ENCODE assay signal across 8 cellular contexts in genomic region chr2:71452565-71452964, GRCh38. TPM values are rescaled to one million over a fixed set of nuclear protein-coding genes. Genes with fewer than 3 reads are reported as not detected.
DNase-seq lines count a peak whose midpoint lies in the region; ATAC-seq and TF ChIP-seq lines count a peak whose summit lies in the region.

No MANE protein-coding gene starts in this region.

- H3K4me1 ChIP-seq in naive thymus-derived CD4-positive, alpha-beta T cell (ENCODE audit: control insufficient read depth in 2 of 2, insufficient read depth in 2 of 2, low read length in 2 of 2): peaks cover 7 to 11% of the 10 kb centered on the region in 2 donors
- H3K4me1 ChIP-seq in Peyer's patch: peaks cover 0 to 32% (median 0%) of the 10 kb centered on the region in 4 donors

- H3K27ac Mint-ChIP-seq in activated naive CD4-positive, alpha-beta T cell treated with anti-CD3 and anti-CD28 coated beads, Interleukin-2, amount 50 U/mL, for 72 hours: no peak overlapping the region
- H3K27ac Mint-ChIP-seq in central memory CD8-positive, alpha-beta T cell (ENCODE audit: low read depth): peak overlapping the region; percentile 44
- no peak overlapping the region for H3K27ac Mint-ChIP-seq in naive thymus-derived CD4-positive, alpha-beta T cell

- no peaks in the 10 kb centered on the region for H3K27me3 ChIP-seq in naive thymus-derived CD4-positive, alpha-beta T cell (ENCODE audit: control insufficient read depth in 2 of 2, insufficient read depth in 2 of 2, low read length in 2 of 2)
- H3K27me3 ChIP-seq in Peyer's patch: no peaks in the 10 kb centered on the region

- POLR2A ChIA-PET in naive thymus-derived CD4-positive, alpha-beta T cell (lab: Charles Lee): no interaction called here

- H3K36me3 Mint-ChIP-seq in activated naive CD4-positive, alpha-beta T cell treated with anti-CD3 and anti-CD28 coated beads, Interleukin-2, amount 50 U/mL, for 72 hours: peaks cover 0 to 4% of the 10 kb centered on the region in 2 donors
- no peaks in the 10 kb centered on the region for H3K36me3 Mint-ChIP-seq in central memory CD8-positive, alpha-beta T cell (ENCODE audit: insufficient read depth)
- H3K36me3 Mint-ChIP-seq in naive thymus-derived CD4-positive, alpha-beta T cell: peaks cover 0 to 4% (median 0%) of the 10 kb centered on the region in 5 donors

- no peak overlapping the region for H3K4me3 ChIP-seq in naive thymus-derived CD4-positive, alpha-beta T cell (ENCODE audit: low read length)
- no peak overlapping the region for H3K4me3 ChIP-seq in Peyer's patch

- no peaks in the 10 kb centered on the region for H3K9me3 ChIP-seq in naive thymus-derived CD4-positive, alpha-beta T cell (ENCODE audit: control insufficient read depth in 2 of 3, low read length in 3 of 3)
- no peaks in the 10 kb centered on the region for H3K9me3 ChIP-seq in Peyer's patch

- H3K27me3 Mint-ChIP-seq in central memory CD8-positive, alpha-beta T cell: peaks cover 35% of the 10 kb centered on the region
- H3K27me3 Mint-ChIP-seq in naive thymus-derived CD4-positive, alpha-beta T cell: peaks cover 27 to 50% (median 43%) of the 10 kb centered on the region in 5 donors

- TF ChIP-seq POLR2A in Peyer's patch (IDR thresholded peaks at IDR 0.05): no peak

- CTCF ChIA-PET in naive thymus-derived CD4-positive, alpha-beta T cell (lab: Charles Lee): no interaction called here

- H3K4me3 Mint-ChIP-seq in central memory CD8-positive, alpha-beta T cell: peak overlapping the region; percentile 67
- H3K4me3 Mint-ChIP-seq in naive thymus-derived CD4-positive, alpha-beta T cell: peak overlapping the region in 6 of 10 donors; percentile 61 to 80 (median 77)

- peaks cover 62% of the 10 kb centered on the region for H3K4me1 Mint-ChIP-seq in central memory CD8-positive, alpha-beta T cell
- peaks cover 9 to 40% (median 24%) of the 10 kb centered on the region in 7 donors for H3K4me1 Mint-ChIP-seq in naive thymus-derived CD4-positive, alpha-beta T cell

- H3K9me3 Mint-ChIP-seq in activated naive CD4-positive, alpha-beta T cell treated with anti-CD3 and anti-CD28 coated beads, Interleukin-2, amount 50 U/mL, for 72 hours: no peaks in the 10 kb centered on the region
- H3K9me3 Mint-ChIP-seq in central memory CD8-positive, alpha-beta T cell: no peaks in the 10 kb centered on the region
- H3K9me3 Mint-ChIP-seq in naive thymus-derived CD4-positive, alpha-beta T cell: no peaks in the 10 kb centered on the region

- intact Hi-C loops in naive thymus-derived CD4-positive, alpha-beta T cell (cut with micrococcal nuclease): no loop called here

- DNase-seq in activated naive CD4-positive, alpha-beta T cell treated with anti-CD3 and anti-CD28 coated beads, Interleukin-2, amount 50 U/mL, for 72 hours (ENCODE audit: low spot score in 2 of 2): no peak
- no peak for DNase-seq in activated naive CD4-positive, alpha-beta T cell treated with anti-CD3 and anti-CD28 coated beads, Interleukin-2, amount 50 U/mL, for 16 hours
- DNase-seq in NCI-H524 treated with DMSO at 0.1 percent for 48 hours (lab: John Stamatoyannopoulos, UW) (peak; percentile 8), Peyer's patch (no peak)
- DNase-seq in central memory CD8-positive, alpha-beta T cell (ENCODE audit: low spot score in 2 of 2): no peak
- no peak for DNase-seq in naive thymus-derived CD4-positive, alpha-beta T cell
- no peak for DNase-seq in activated effector memory CD4-positive, alpha-beta T cell treated with anti-CD3 and anti-CD28 coated beads, Interleukin-2, amount 50 U/mL, for 16 hours
- DNase-seq in stimulated activated naive CD4-positive, alpha-beta T cell (lab: John Stamatoyannopoulos, UW): no peak

- no peak for TF ChIP-seq CTCF in Peyer's patch (IDR thresholded peaks at IDR 0.05)

- peak; percentile 54 to 84 for ATAC-seq in activated naive CD4-positive, alpha-beta T cell treated with anti-CD3 and anti-CD28 coated beads, Interleukin-2, amount 50 U/mL, for 72 hours
- no peak for ATAC-seq in central memory CD8-positive, alpha-beta T cell (replicated peaks; ENCODE audit: extremely low read depth, poor library complexity, severe bottlenecking)
- peak; percentile 55 for ATAC-seq in naive thymus-derived CD4-positive, alpha-beta T cell

- no peaks in the 10 kb centered on the region for H3K36me3 ChIP-seq in naive thymus-derived CD4-positive, alpha-beta T cell (ENCODE audit: control insufficient read depth in 2 of 3, insufficient read depth in 3 of 3, low read length in 3 of 3)
- no peaks in the 10 kb centered on the region for H3K36me3 ChIP-seq in Peyer's patch

- no peak overlapping the region for H3K27ac ChIP-seq in naive thymus-derived CD4-positive, alpha-beta T cell (ENCODE audit: low read depth, low read length)
- no peak overlapping the region for H3K27ac ChIP-seq in Peyer's patch

RNA-seq across cellular contexts. Expression of gene DYSF, which starts 0.8 kb away (rescaled TPM):
- under 1 TPM; 0.23 to 0.30 TPM for total RNA-seq in activated naive CD4-positive, alpha-beta T cell treated with anti-CD3 and anti-CD28 coated beads, Interleukin-2, amount 50 U/mL, for 72 hours
- total RNA-seq in naive thymus-derived CD4-positive, alpha-beta T cell: 10 to 100 TPM in 1 of 5 experiments, 1 to 10 TPM in 1, under 1 TPM in 3; 0.14 to 28.2 (median 0.32) TPM
- polyA plus RNA-seq in naive thymus-derived CD4-positive, alpha-beta T cell: not detected
- total RNA-seq in Peyer's patch: 10 to 100 TPM in 1 of 4 donors, 1 to 10 TPM in 3; 2.8 to 14.9 (median 4.0) TPM
